ENCODE assay signal across 29 cellular contexts in the genomic region with DNA sequence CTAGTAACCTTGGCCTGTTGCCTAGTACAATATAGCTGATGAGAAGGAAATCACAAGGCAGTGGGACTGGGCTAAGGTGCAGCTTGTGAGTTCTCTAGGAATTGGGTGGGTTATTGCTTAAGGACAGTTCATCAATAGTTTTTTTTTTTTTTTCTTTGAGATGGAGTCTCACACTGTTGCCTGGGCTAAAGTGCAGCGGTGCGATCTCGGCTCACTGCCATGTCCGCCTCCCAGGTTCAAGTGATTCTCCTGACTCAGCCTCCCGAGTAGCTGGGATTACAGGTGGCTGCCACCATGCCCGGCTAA. TPM values are rescaled to one million over a fixed set of nuclear protein-coding genes. Genes with fewer than 3 reads are reported as not detected.
"Had no signal": no experiment of that assay in that cellular context is flagged by ENCODE, and none has a peak within 500 bp of the region (broad histone marks: within the 10 kb centered on the region; RNA-seq: fewer than 3 reads in every experiment).

No MANE protein-coding gene starts in this region.

- FAIRE-seq: endothelial cell of umbilical vein, kidney had no signal

- H3K27ac ChIP-seq: coronary artery, right atrium auricular region, sigmoid colon, skin epidermis, suprapubic skin, upper lobe of left lung, uterus had no signal

- H3K4me1 ChIP-seq: right atrium auricular region, uterus had no signal

- H3K36me3 ChIP-seq: right atrium auricular region, sigmoid colon, suprapubic skin, thyroid gland, upper lobe of left lung, uterus had no signal

- H3K27ac Mint-ChIP-seq: endodermal cell; natural killer cell; stimulated activated effector memory CD8-positive, alpha-beta T cell treated with anti-CD3 and anti-CD28 coated beads, Interleukin-12 subunit alpha, Interleukin-12 subunit beta, amount 100 ng/mL, for 72 hours had no signal

- H3K9me3 Mint-ChIP-seq: endodermal cell; natural killer cell; neural crest cell; stimulated activated effector memory CD8-positive, alpha-beta T cell treated with anti-CD3 and anti-CD28 coated beads, Interleukin-12 subunit alpha, Interleukin-12 subunit beta, amount 100 ng/mL, for 72 hours had no signal

- H3K9me3 ChIP-seq: right atrium auricular region, sigmoid colon, suprapubic skin, thyroid gland, upper lobe of left lung, uterus had no signal

- H3K4me3 ChIP-seq: coronary artery, hepatocyte, lung, right atrium auricular region, sigmoid colon, skin epidermis, suprapubic skin, thyroid gland, upper lobe of left lung, uterus had no signal

- DNase-seq: effector CD4-positive, alpha-beta T cell; endodermal cell; foreskin melanocyte; head of caudate nucleus; kidney; left cardiac atrium; left ventricle myocardium superior; mesendoderm; natural killer cell; sigmoid colon; stimulated activated CD4-positive, alpha-beta T cell treated with anti-CD3 and anti-CD28 coated beads, Interleukin-4, amount 100 ng/mL, for 1 hour; stimulated activated CD8-positive, alpha-beta memory T cell treated with anti-CD3 and anti-CD28 coated beads, Interleukin-4, amount 100 ng/mL, for 48 hours; stimulated activated naive CD8-positive, alpha-beta T cell treated with anti-CD3 and anti-CD28 coated beads, Interleukin-15, Interleukin-2, amounts not matched to agents 100 U/mL and 50 U/mL, for 24 hours; thyroid gland; uterus had no signal

- H3K27me3 ChIP-seq: hepatocyte, right atrium auricular region, sigmoid colon, suprapubic skin, thyroid gland, upper lobe of left lung, uterus had no signal

- H3K4me1 Mint-ChIP-seq: natural killer cell; stimulated activated effector memory CD8-positive, alpha-beta T cell treated with anti-CD3 and anti-CD28 coated beads, Interleukin-12 subunit alpha, Interleukin-12 subunit beta, amount 100 ng/mL, for 72 hours had no signal

- H3K4me3 Mint-ChIP-seq: endodermal cell; natural killer cell; neural crest cell; stimulated activated effector memory CD8-positive, alpha-beta T cell treated with anti-CD3 and anti-CD28 coated beads, Interleukin-12 subunit alpha, Interleukin-12 subunit beta, amount 100 ng/mL, for 72 hours had no signal

- ATAC-seq: left cardiac atrium; left ventricle myocardium superior; natural killer cell; stimulated activated naive CD8-positive, alpha-beta T cell treated with anti-CD3 and anti-CD28 coated beads, Interleukin-15, Interleukin-2, amounts not matched to agents 100 U/mL and 50 U/mL, for 24 hours had no signal

- H3K36me3 Mint-ChIP-seq: natural killer cell; stimulated activated effector memory CD8-positive, alpha-beta T cell treated with anti-CD3 and anti-CD28 coated beads, Interleukin-12 subunit alpha, Interleukin-12 subunit beta, amount 100 ng/mL, for 72 hours had no signal

RNA-seq across cellular contexts. Expression of a gene that starts 11.5 kb away (rescaled TPM):
- total RNA-seq: endothelial cell of umbilical vein had no signal

RNA-seq across cellular contexts. Expression of a gene that starts 47.6 kb away (rescaled TPM):
- polyA plus RNA-seq: hepatocyte had no signal

RNA-seq across cellular contexts. Expression of a gene that starts 55.0 kb away (rescaled TPM):
- total RNA-seq: dermis microvascular lymphatic vessel endothelial cell, endodermal cell, endothelial cell of umbilical vein, left cardiac atrium, left ventricle myocardium superior, myocyte, natural killer cell, neural crest cell, osteocyte, right atrium auricular region, sigmoid colon, suprapubic skin, thyroid gland, uterus had no signal
- polyA plus RNA-seq: endothelial cell of umbilical vein, esophagus had no signal
